ENCODE assay signal across 1 cellular context in the genomic region with DNA sequence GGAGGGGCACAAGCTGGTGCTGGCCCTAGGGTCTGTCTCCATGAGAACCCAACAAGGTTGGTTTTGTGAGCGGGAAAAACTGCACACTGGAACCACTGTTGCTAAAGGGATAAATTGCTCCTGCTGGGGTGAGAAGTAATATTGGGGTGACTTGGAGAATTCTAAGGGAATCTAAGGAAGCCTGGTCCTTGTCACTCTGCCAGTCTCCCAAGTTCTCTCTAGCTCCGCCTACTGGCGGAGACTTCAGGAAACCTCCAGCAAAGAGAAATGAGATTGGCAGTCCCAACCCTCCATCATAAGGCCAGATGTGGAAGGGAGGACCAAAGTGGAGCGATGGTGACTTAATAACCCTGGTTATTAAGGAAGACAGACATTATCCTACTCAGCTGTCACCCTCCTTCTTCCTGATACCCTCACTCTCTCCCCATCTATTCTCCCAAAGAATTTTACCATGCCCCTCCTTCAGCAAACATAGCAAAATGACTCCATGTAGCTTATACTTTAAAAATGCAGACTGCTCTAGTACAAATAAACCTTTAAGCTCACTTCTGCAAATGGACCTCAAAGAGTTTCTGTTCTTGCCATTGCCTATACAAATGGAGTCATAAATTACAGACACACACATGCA.
TF ChIP-seq lines count a peak whose summit lies in the region.

No MANE protein-coding gene starts in this region.

TF ChIP-seq in GM23338, 12 proteins besides CTCF, POLR2A, EP300 and RAD21 (continued from another document):
- TF ChIP-seq, protein P1, sequence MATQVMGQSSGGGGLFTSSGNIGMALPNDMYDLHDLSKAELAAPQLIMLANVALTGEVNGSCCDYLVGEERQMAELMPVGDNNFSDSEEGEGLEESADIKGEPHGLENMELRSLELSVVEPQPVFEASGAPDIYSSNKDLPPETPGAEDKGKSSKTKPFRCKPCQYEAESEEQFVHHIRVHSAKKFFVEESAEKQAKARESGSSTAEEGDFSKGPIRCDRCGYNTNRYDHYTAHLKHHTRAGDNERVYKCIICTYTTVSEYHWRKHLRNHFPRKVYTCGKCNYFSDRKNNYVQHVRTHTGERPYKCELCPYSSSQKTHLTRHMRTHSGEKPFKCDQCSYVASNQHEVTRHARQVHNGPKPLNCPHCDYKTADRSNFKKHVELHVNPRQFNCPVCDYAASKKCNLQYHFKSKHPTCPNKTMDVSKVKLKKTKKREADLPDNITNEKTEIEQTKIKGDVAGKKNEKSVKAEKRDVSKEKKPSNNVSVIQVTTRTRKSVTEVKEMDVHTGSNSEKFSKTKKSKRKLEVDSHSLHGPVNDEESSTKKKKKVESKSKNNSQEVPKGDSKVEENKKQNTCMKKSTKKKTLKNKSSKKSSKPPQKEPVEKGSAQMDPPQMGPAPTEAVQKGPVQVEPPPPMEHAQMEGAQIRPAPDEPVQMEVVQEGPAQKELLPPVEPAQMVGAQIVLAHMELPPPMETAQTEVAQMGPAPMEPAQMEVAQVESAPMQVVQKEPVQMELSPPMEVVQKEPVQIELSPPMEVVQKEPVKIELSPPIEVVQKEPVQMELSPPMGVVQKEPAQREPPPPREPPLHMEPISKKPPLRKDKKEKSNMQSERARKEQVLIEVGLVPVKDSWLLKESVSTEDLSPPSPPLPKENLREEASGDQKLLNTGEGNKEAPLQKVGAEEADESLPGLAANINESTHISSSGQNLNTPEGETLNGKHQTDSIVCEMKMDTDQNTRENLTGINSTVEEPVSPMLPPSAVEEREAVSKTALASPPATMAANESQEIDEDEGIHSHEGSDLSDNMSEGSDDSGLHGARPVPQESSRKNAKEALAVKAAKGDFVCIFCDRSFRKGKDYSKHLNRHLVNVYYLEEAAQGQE (IDR thresholded peaks at IDR 0.05; ENCODE audit: unreplicated experiment) = no peak
- TF ChIP-seq ZNF331 (CRISPR knock-in tag; IDR thresholded peaks at IDR 0.05; ENCODE audit: low read depth) = no peak
- TF ChIP-seq, protein P2, sequence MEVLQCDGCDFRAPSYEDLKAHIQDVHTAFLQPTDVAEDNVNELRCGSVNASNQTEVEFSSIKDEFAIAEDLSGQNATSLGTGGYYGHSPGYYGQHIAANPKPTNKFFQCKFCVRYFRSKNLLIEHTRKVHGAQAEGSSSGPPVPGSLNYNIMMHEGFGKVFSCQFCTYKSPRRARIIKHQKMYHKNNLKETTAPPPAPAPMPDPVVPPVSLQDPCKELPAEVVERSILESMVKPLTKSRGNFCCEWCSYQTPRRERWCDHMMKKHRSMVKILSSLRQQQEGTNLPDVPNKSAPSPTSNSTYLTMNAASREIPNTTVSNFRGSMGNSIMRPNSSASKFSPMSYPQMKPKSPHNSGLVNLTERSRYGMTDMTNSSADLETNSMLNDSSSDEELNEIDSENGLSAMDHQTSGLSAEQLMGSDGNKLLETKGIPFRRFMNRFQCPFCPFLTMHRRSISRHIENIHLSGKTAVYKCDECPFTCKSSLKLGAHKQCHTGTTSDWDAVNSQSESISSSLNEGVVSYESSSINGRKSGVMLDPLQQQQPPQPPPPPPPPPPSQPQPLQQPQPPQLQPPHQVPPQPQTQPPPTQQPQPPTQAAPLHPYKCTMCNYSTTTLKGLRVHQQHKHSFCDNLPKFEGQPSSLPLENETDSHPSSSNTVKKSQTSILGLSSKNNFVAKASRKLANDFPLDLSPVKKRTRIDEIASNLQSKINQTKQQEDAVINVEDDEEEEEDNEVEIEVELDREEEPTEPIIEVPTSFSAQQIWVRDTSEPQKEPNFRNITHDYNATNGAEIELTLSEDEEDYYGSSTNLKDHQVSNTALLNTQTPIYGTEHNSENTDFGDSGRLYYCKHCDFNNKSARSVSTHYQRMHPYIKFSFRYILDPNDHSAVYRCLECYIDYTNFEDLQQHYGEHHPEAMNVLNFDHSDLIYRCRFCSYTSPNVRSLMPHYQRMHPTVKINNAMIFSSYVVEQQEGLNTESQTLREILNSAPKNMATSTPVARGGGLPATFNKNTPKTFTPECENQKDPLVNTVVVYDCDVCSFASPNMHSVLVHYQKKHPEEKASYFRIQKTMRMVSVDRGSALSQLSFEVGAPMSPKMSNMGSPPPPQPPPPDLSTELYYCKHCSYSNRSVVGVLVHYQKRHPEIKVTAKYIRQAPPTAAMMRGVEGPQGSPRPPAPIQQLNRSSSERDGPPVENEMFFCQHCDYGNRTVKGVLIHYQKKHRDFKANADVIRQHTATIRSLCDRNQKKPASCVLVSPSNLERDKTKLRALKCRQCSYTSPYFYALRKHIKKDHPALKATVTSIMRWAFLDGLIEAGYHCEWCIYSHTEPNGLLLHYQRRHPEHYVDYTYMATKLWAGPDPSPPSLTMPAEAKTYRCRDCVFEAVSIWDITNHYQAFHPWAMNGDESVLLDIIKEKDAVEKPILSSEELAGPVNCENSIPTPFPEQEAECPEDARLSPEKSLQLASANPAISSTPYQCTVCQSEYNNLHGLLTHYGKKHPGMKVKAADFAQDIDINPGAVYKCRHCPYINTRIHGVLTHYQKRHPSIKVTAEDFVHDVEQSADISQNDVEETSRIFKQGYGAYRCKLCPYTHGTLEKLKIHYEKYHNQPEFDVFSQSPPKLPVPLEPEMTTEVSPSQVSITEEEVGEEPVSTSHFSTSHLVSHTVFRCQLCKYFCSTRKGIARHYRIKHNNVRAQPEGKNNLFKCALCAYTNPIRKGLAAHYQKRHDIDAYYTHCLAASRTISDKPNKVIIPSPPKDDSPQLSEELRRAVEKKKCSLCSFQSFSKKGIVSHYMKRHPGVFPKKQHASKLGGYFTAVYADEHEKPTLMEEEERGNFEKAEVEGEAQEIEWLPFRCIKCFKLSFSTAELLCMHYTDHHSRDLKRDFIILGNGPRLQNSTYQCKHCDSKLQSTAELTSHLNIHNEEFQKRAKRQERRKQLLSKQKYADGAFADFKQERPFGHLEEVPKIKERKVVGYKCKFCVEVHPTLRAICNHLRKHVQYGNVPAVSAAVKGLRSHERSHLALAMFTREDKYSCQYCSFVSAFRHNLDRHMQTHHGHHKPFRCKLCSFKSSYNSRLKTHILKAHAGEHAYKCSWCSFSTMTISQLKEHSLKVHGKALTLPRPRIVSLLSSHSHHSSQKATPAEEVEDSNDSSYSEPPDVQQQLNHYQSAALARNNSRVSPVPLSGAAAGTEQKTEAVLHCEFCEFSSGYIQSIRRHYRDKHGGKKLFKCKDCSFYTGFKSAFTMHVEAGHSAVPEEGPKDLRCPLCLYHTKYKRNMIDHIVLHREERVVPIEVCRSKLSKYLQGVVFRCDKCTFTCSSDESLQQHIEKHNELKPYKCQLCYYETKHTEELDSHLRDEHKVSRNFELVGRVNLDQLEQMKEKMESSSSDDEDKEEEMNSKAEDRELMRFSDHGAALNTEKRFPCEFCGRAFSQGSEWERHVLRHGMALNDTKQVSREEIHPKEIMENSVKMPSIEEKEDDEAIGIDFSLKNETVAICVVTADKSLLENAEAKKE (CRISPR knock-in tag; IDR thresholded peaks at IDR 0.05) = no peak
- no peak for TF ChIP-seq CREB1 (CRISPR knock-in tag; IDR thresholded peaks at IDR 0.05; ENCODE audit: low read depth)
